Comparison of ENCODE assay signal across 8 cellular contexts in the genomic region with DNA sequence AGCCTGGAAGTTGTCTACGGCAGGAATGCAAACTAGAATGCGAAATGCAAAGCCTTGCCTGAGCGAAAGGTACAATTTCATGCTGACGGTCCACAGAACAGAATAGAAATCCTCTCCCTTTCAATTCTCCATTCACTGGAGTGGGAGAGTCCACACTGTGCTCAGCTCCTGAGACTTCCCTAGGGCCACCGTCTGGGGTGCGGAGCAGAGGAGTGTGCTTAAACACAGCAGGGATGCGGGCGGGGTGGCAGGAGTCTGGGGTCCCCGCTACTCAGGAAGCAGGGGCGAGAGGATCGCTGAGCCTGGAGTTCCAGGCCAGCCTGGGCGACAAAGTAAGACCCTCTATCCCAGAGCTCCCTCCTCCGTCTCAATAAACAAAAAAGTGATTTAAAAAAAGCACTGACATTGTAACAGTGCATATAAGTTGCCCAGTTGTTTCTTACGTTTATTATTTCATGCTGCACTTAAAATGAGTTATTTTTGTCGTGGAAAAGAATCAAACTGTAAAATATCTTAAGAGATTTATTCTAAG. TPM values are rescaled to one million over a fixed set of nuclear protein-coding genes. Genes with fewer than 3 reads are reported as not detected.
DNase-seq lines count a peak whose midpoint lies in the region; ATAC-seq, FAIRE-seq and TF ChIP-seq lines count a peak whose summit lies in the region.

No MANE protein-coding gene starts in this region.

- peak overlapping the region; percentile 79 for H3K27ac ChIP-seq in Panc1 (ENCODE audit: low read length)
- peak overlapping the region; percentile 65 for H3K27ac ChIP-seq in effector memory CD4-positive, alpha-beta T cell (ENCODE audit: insufficient read depth, low read length, poor library complexity, severe bottlenecking)

- CTCF ChIA-PET in Panc1 (lab: Charles Lee): interaction anchor here (0.6 to 1.1 kb wide), 2 partner anchors 19 to 30 kb away, joined by 4 to 11 read pairs; no protein-coding TSS in a partner anchor

- H3K27me3 ChIP-seq in Panc1 (ENCODE audit: control insufficient read depth, insufficient read depth, low read length) (no peaks in the 10 kb centered on the region), mononuclear cell (ENCODE audit: insufficient read depth, low read length) (no peaks in the 10 kb centered on the region)
- no peaks in the 10 kb centered on the region for H3K27me3 ChIP-seq in effector memory CD4-positive, alpha-beta T cell (replicated peaks; ENCODE audit: control insufficient read depth, insufficient read depth, low read length, poor library complexity, severe bottlenecking)

- no peaks in the 10 kb centered on the region; the same call in none of the 2 replicates for H3K4me1 ChIP-seq in Panc1 (ENCODE audit: control insufficient read depth, insufficient read depth, low read length)
- peaks cover 17% of the 10 kb centered on the region for H3K4me1 ChIP-seq in effector memory CD4-positive, alpha-beta T cell (ENCODE audit: control insufficient read depth, insufficient read depth, low read length, poor library complexity, severe bottlenecking)
- peaks cover 20% of the 10 kb centered on the region for H3K4me1 ChIP-seq in mononuclear cell (ENCODE audit: insufficient read depth, low read length)

- TF ChIP-seq CTCF in GM12864 (IDR thresholded peaks at IDR 0.05; ENCODE audit: low read depth, low read length, missing control alignments) (no peak), Panc1 (IDR thresholded peaks at IDR 0.05) (no peak)

- no TSS peak for BruUV-seq in Panc1 (replicated peaks; lab: Mats Ljungman, UMichigan)

- POLR2A ChIA-PET in Panc1 (lab: Charles Lee): no interaction called here

- no peaks in the 10 kb centered on the region; the same call in 1 of the 2 replicates for H3K36me3 ChIP-seq in Panc1 (ENCODE audit: control insufficient read depth, insufficient read depth, low read length)
- H3K36me3 ChIP-seq in effector memory CD4-positive, alpha-beta T cell (ENCODE audit: control insufficient read depth, insufficient read depth, low read length): peaks cover 16% of the 10 kb centered on the region

- peak; percentile 67 for ATAC-seq in Panc1

- DNase-seq in GM12864 (ENCODE audit: low read depth) (no peak), H54 (ENCODE audit: insufficient read length, low spot score) (peak; percentile 24), Panc1 (ENCODE audit: low read depth, low spot score) (no peak), urothelium cell line (ENCODE audit: low spot score) (peak; percentile 6), hippocampal formation (lab: John Stamatoyannopoulos, UW) (no peak), 8988T (no peak)
- DNase-seq in effector memory CD4-positive, alpha-beta T cell: no peak

- H3K9me3 ChIP-seq in Panc1 (ENCODE audit: control insufficient read depth, insufficient read depth, low read depth, low read length) (peaks cover 6% of the 10 kb centered on the region; the same call in 1 of the 2 replicates), mononuclear cell (ENCODE audit: low read depth, low read length) (peaks cover 21% of the 10 kb centered on the region)
- peaks cover 24% of the 10 kb centered on the region for H3K9me3 ChIP-seq in effector memory CD4-positive, alpha-beta T cell (ENCODE audit: control insufficient read depth, low read length)

- intact Hi-C loops in Panc1 (cut with micrococcal nuclease; ENCODE audit: unreplicated experiment): no loop called here

- H3K4me3 ChIP-seq in GM12864 (ENCODE audit: low read depth, low read length): peak overlapping the region; percentile 82
- H3K4me3 ChIP-seq in Panc1 (ENCODE audit: low read depth in 2 of 2, low read length in 2 of 2): peak overlapping the region; percentile 78 to 87
- H3K4me3 ChIP-seq in effector memory CD4-positive, alpha-beta T cell (ENCODE audit: insufficient read depth, low read depth, low read length, poor library complexity, severe bottlenecking): peak overlapping the region; percentile 91
- H3K4me3 ChIP-seq in mononuclear cell (ENCODE audit: low read length): peak overlapping the region; percentile 81

- FAIRE-seq in H54 (lab: Jason Lieb, UNC): no peak
- FAIRE-seq in urothelium cell line (lab: Jason Lieb, UNC): no peak

- no peak for TF ChIP-seq POLR2A in H54 (IDR thresholded peaks at IDR 0.05; ENCODE audit: low read depth, low read length)

- in situ Hi-C loops in Panc1 (cut with HindIII; ENCODE audit: low pct_unique_long_range_greater_than_20kb, low sequenced_read_pairs): no loop called here

RNA-seq across cellular contexts. Expression of a gene that starts 0.6 kb away (rescaled TPM):
- total RNA-seq in Panc1 (2021; ENCODE audit: unreplicated experiment): 7.1 TPM
- 3.2 TPM for polyA plus RNA-seq in Panc1 (2012; ENCODE audit: insufficient read length)
- 11.0 TPM for total RNA-seq in mononuclear cell

RNA-seq across cellular contexts. Expression of a gene that starts 40.1 kb away (rescaled TPM):
- 7.4 TPM for total RNA-seq in Panc1 (2021; ENCODE audit: unreplicated experiment)
- polyA plus RNA-seq in Panc1 (2012; ENCODE audit: insufficient read length): 2.3 TPM
- total RNA-seq in mononuclear cell: 3.8 TPM

RNA-seq across cellular contexts. Expression of a gene that starts 50.4 kb away (rescaled TPM):
- total RNA-seq in Panc1 (2021; ENCODE audit: unreplicated experiment): not detected
- not detected for polyA plus RNA-seq in Panc1 (2012; ENCODE audit: insufficient read length)
- under 0.01 TPM for total RNA-seq in mononuclear cell

Comparison
In these comparisons a context has a peak if more than half of its experiments do, and no peak if none do; other contexts are left out.
1. DNase-seq: peak in H54 (single experiment) and urothelium cell line (single experiment); none in GM12864 (single experiment), Panc1 (single experiment), effector memory CD4-positive, alpha-beta T cell (0 of 3), hippocampal formation (0 of 2) and 8988T (single experiment).
2. Peak in every context shown above with its lines, with median percentiles within 50 percentile points of each other: H3K4me3 ChIP-seq.